ENCODE assay signal across 1 cellular context in genomic region chrX:53262918-53263394, GRCh38.
TF ChIP-seq lines count a peak whose summit lies in the region.

No MANE protein-coding gene starts in this region.

TF ChIP-seq in K562, 482 proteins besides CTCF, POLR2A, EP300 and RAD21 (continued from another document and continues in another):
- no peak for TF ChIP-seq THRB (CRISPR knock-in tag; conservative IDR thresholded peaks at IDR 0.05)
- no peak for TF ChIP-seq RBM14 (IDR thresholded peaks at IDR 0.05; ENCODE audit: borderline replicate concordance, insufficient read depth, low read depth, low read length)
- TF ChIP-seq ETV6 (IDR thresholded peaks at IDR 0.05; ENCODE audit: borderline replicate concordance in 1 of 2, low read depth in 2 of 2, low read length in 1 of 2), result peak in 1 of 2 experiments; percentile 64; a peak in 2 of 4 replicates
- no peak for TF ChIP-seq ETV6 (CRISPR knock-in tag; IDR thresholded peaks at IDR 0.05; ENCODE audit: borderline replicate concordance)
- TF ChIP-seq LCOR (CRISPR knock-in tag; IDR thresholded peaks at IDR 0.05), result no peak
- TF ChIP-seq RHOXF2B (CRISPR knock-in tag; conservative IDR thresholded peaks at IDR 0.05), result no peak
- TF ChIP-seq RREB1 (CRISPR knock-in tag; IDR thresholded peaks at IDR 0.05), result no peak
- TF ChIP-seq CBX3 (IDR thresholded peaks at IDR 0.05; ENCODE audit: borderline replicate concordance in 1 of 2, low read length in 2 of 2), result no peak
- TF ChIP-seq CGGBP1 (CRISPR knock-in tag; IDR thresholded peaks at IDR 0.05), result no peak
- TF ChIP-seq CREB3L1 (IDR thresholded peaks at IDR 0.05; ENCODE audit: borderline replicate concordance, low read depth), result no peak
- TF ChIP-seq ESRRA (IDR thresholded peaks at IDR 0.05; ENCODE audit: borderline replicate concordance, low read depth), result peak; percentile 71
- no peak for TF ChIP-seq ZSCAN29 (IDR thresholded peaks at IDR 0.05)
- TF ChIP-seq ZKSCAN1 (IDR thresholded peaks at IDR 0.05; ENCODE audit: low read depth, low read length), result no peak
- no peak for TF ChIP-seq ZNF436 (CRISPR knock-in tag; IDR thresholded peaks at IDR 0.05)
- no peak for TF ChIP-seq ZNF23 (CRISPR knock-in tag; IDR thresholded peaks at IDR 0.05)
- no peak for TF ChIP-seq NCOA6 (IDR thresholded peaks at IDR 0.05)
- TF ChIP-seq ZBTB12 (CRISPR knock-in tag; IDR thresholded peaks at IDR 0.05), result no peak
- no peak for TF ChIP-seq NUFIP1 (IDR thresholded peaks at IDR 0.05; ENCODE audit: partially characterized antibody)
- no peak for TF ChIP-seq POLR2AphosphoS5 (IDR thresholded peaks at IDR 0.05; ENCODE audit: control insufficient read depth, insufficient read depth, low read depth, low read length)
- TF ChIP-seq HINFP (tag; conservative IDR thresholded peaks at IDR 0.05; ENCODE audit: low read depth), result no peak
- TF ChIP-seq FOXA3 (CRISPR knock-in tag; conservative IDR thresholded peaks at IDR 0.05 in 1 of 2, IDR thresholded peaks at IDR 0.05 in 1 of 2), result no peak
- no peak for TF ChIP-seq CBFB (CRISPR knock-in tag; IDR thresholded peaks at IDR 0.05)
- TF ChIP-seq NKRF (IDR thresholded peaks at IDR 0.05; ENCODE audit: borderline replicate concordance), result no peak
- no peak for TF ChIP-seq HIVEP1 (CRISPR knock-in tag; IDR thresholded peaks at IDR 0.05)
- TF ChIP-seq MXI1 (IDR thresholded peaks at IDR 0.05; ENCODE audit: low read depth, low read length), result no peak
- TF ChIP-seq PHB (CRISPR knock-in tag; IDR thresholded peaks at IDR 0.05), result no peak
- no peak for TF ChIP-seq CCNT2 (IDR thresholded peaks at IDR 0.05; ENCODE audit: borderline replicate concordance, extremely low read depth, insufficient read length, low read depth, low read length)
- no peak for TF ChIP-seq HMGXB4 (CRISPR knock-in tag; IDR thresholded peaks at IDR 0.05)
- TF ChIP-seq KDM2B (CRISPR knock-in tag; IDR thresholded peaks at IDR 0.05), result no peak
- no peak for TF ChIP-seq IRF9 (tag; IDR thresholded peaks at IDR 0.05)
- no peak for TF ChIP-seq SNAPC5 (CRISPR knock-in tag; IDR thresholded peaks at IDR 0.05)
- TF ChIP-seq EHMT2 (IDR thresholded peaks at IDR 0.05), result no peak
- TF ChIP-seq SAFB (IDR thresholded peaks at IDR 0.05; ENCODE audit: borderline replicate concordance, low read depth, low read length), result no peak
- TF ChIP-seq TGIF2 (CRISPR knock-in tag; IDR thresholded peaks at IDR 0.05), result no peak
- TF ChIP-seq ZNF184 (CRISPR knock-in tag; IDR thresholded peaks at IDR 0.05), result no peak
- TF ChIP-seq ZBTB43 (CRISPR knock-in tag; IDR thresholded peaks at IDR 0.05), result no peak
- TF ChIP-seq BRD9 (IDR thresholded peaks at IDR 0.05; ENCODE audit: low read depth, partially characterized antibody), result no peak
- TF ChIP-seq USF1 (CRISPR knock-in tag; IDR thresholded peaks at IDR 0.05), result no peak
- TF ChIP-seq E2F6 (IDR thresholded peaks at IDR 0.05; ENCODE audit: borderline replicate concordance in 1 of 2, extremely low read depth in 1 of 2, insufficient read depth in 1 of 2, insufficient read length in 1 of 2, low read depth in 1 of 2, low read length in 1 of 2, poor library complexity in 1 of 2, severe bottlenecking in 1 of 2), result no peak
- peak; percentile 86 for TF ChIP-seq FOSL1 (tag; conservative IDR thresholded peaks at IDR 0.05)
- TF ChIP-seq BCL6 (CRISPR knock-in tag; IDR thresholded peaks at IDR 0.05), result no peak
- no peak for TF ChIP-seq HNRNPLL (IDR thresholded peaks at IDR 0.05; ENCODE audit: low read depth, low read length, poor library complexity, severe bottlenecking)
- TF ChIP-seq FOXM1 (IDR thresholded peaks at IDR 0.05; ENCODE audit: low read depth), result no peak
- TF ChIP-seq FOXM1 (CRISPR knock-in tag; IDR thresholded peaks at IDR 0.05; ENCODE audit: low read depth), result no peak
- no peak for TF ChIP-seq ZNF140 (CRISPR knock-in tag; IDR thresholded peaks at IDR 0.05)
